ENCODE assay signal across 8 cellular contexts in genomic region chr16:23837553-23838308, GRCh38. TPM values are rescaled to one million over a fixed set of nuclear protein-coding genes. Genes with fewer than 3 reads are reported as not detected.
DNase-seq lines count a peak whose midpoint lies in the region; ATAC-seq and TF ChIP-seq lines count a peak whose summit lies in the region.

No MANE protein-coding gene starts in this region.

- H3K36me3 ChIP-seq in lower lobe of right lung (no peaks in the 10 kb centered on the region), vagina (no peaks in the 10 kb centered on the region), hepatocyte (replicated peaks; ENCODE audit: insufficient read depth, low read depth) (no peaks in the 10 kb centered on the region)

- H3K79me2 ChIP-seq in hepatocyte = no peaks in the 10 kb centered on the region

- peaks cover 76% of the 10 kb centered on the region for H3K4me1 Mint-ChIP-seq in stimulated activated naive CD8-positive, alpha-beta T cell treated with anti-CD3 and anti-CD28 coated beads, Interleukin-15, Interleukin-2, amounts not matched to agents 100 ng/mL and 50 ng/mL, for 24 hours (ENCODE audit: low read depth)
- H3K4me1 Mint-ChIP-seq in activated CD8-positive, alpha-beta T cell treated with anti-CD3 and anti-CD28 coated beads for 36 hours (ENCODE audit: low read depth) = peaks cover 64% of the 10 kb centered on the region

- peak overlapping the region; percentile 94 for H3K4me3 Mint-ChIP-seq in stimulated activated naive CD8-positive, alpha-beta T cell treated with anti-CD3 and anti-CD28 coated beads, Interleukin-15, Interleukin-2, amounts not matched to agents 100 ng/mL and 50 ng/mL, for 24 hours
- peak overlapping the region; percentile 98 for H3K4me3 Mint-ChIP-seq in activated CD8-positive, alpha-beta T cell treated with anti-CD3 and anti-CD28 coated beads for 36 hours

- no peak for TF ChIP-seq CTCF in activated CD8-positive, alpha-beta T cell treated with anti-CD3 and anti-CD28 coated beads for 36 hours (IDR thresholded peaks at IDR 0.05)
- TF ChIP-seq CTCF in lower lobe of right lung (IDR thresholded peaks at IDR 0.05) = no peak
- TF ChIP-seq CTCF in vagina (IDR thresholded peaks at IDR 0.05) = no peak
- no peak for TF ChIP-seq CTCF in hepatocyte (IDR thresholded peaks at IDR 0.05; ENCODE audit: poor library complexity)

- H3K27me3 ChIP-seq in lower lobe of right lung (ENCODE audit: low read depth) (peaks cover 28% of the 10 kb centered on the region), vagina (no peaks in the 10 kb centered on the region), hepatocyte (peaks cover 73% of the 10 kb centered on the region)

- peak overlapping the region; percentile 85 for H3K27ac Mint-ChIP-seq in stimulated activated naive CD8-positive, alpha-beta T cell treated with anti-CD3 and anti-CD28 coated beads, Interleukin-15, Interleukin-2, amounts not matched to agents 100 ng/mL and 50 ng/mL, for 24 hours
- peak overlapping the region; percentile 87 for H3K27ac Mint-ChIP-seq in activated CD8-positive, alpha-beta T cell treated with anti-CD3 and anti-CD28 coated beads for 36 hours

- no peaks in the 10 kb centered on the region for H3K27me3 Mint-ChIP-seq in stimulated activated naive CD8-positive, alpha-beta T cell treated with anti-CD3 and anti-CD28 coated beads, Interleukin-15, Interleukin-2, amounts not matched to agents 100 ng/mL and 50 ng/mL, for 24 hours
- peaks cover 3% of the 10 kb centered on the region for H3K27me3 Mint-ChIP-seq in activated CD8-positive, alpha-beta T cell treated with anti-CD3 and anti-CD28 coated beads for 36 hours

- no peaks in the 10 kb centered on the region for H3K9me3 ChIP-seq in lower lobe of right lung
- H3K9me3 ChIP-seq in vagina = no peaks in the 10 kb centered on the region
- H3K9me3 ChIP-seq in hepatocyte (ENCODE audit: low read depth) = no peaks in the 10 kb centered on the region

- TF ChIP-seq POLR2A in vagina (IDR thresholded peaks at IDR 0.05) = no peak

- H3K4me3 ChIP-seq in lower lobe of right lung = peak overlapping the region; percentile 64
- H3K4me3 ChIP-seq in vagina = peak overlapping the region; percentile 50 to 59
- H3K4me3 ChIP-seq in hepatocyte = no peak overlapping the region

- POLR2A ChIA-PET in activated CD8-positive, alpha-beta T cell treated with anti-CD3 and anti-CD28 coated beads for 36 hours (lab: Charles Lee) = interaction anchor here (0.6 to 1.1 kb wide), 4 partner anchors 9 to 26 kb away, joined by 3 read pairs; no protein-coding TSS in a partner anchor

- 48% methylated on average over 16 of the region's 16 CpGs for WGBS in hepatocyte (ENCODE audit: low lambda C conversion rate, missing lambda C conversion rate)

- no peaks in the 10 kb centered on the region for H3K9me2 ChIP-seq in hepatocyte (replicated peaks; ENCODE audit: insufficient read depth)

- H3K9me3 Mint-ChIP-seq in stimulated activated naive CD8-positive, alpha-beta T cell treated with anti-CD3 and anti-CD28 coated beads, Interleukin-15, Interleukin-2, amounts not matched to agents 100 ng/mL and 50 ng/mL, for 24 hours = no peaks in the 10 kb centered on the region
- H3K9me3 Mint-ChIP-seq in activated CD8-positive, alpha-beta T cell treated with anti-CD3 and anti-CD28 coated beads for 36 hours = no peaks in the 10 kb centered on the region

- CTCF ChIA-PET in activated CD8-positive, alpha-beta T cell treated with anti-CD3 and anti-CD28 coated beads for 36 hours (lab: Charles Lee) = interaction anchor here (1.0 to 1.1 kb wide), 4 partner anchors 35 to 176 kb away, joined by 3 to 7 read pairs (median 5); no protein-coding TSS in a partner anchor

- H3K36me3 Mint-ChIP-seq in stimulated activated naive CD8-positive, alpha-beta T cell treated with anti-CD3 and anti-CD28 coated beads, Interleukin-15, Interleukin-2, amounts not matched to agents 100 ng/mL and 50 ng/mL, for 24 hours (ENCODE audit: low read depth) = peaks cover 32% of the 10 kb centered on the region
- peaks cover 43% of the 10 kb centered on the region for H3K36me3 Mint-ChIP-seq in activated CD8-positive, alpha-beta T cell treated with anti-CD3 and anti-CD28 coated beads for 36 hours (ENCODE audit: low read depth)

- intact Hi-C loops in activated CD8-positive, alpha-beta T cell treated with anti-CD3 and anti-CD28 coated beads for 36 hours (cut with micrococcal nuclease) = no loop called here
- intact Hi-C loops in lower lobe of right lung (cut with DNase I) = no loop called here
- intact Hi-C loops in vagina (cut with DNase I) = no loop called here

- no peaks in the 10 kb centered on the region for H4K20me1 ChIP-seq in hepatocyte (ENCODE audit: insufficient read depth, poor library complexity, severe bottlenecking)

- no peak for DNase-seq in stimulated activated naive CD8-positive, alpha-beta T cell treated with anti-CD3 and anti-CD28 coated beads, Interleukin-15, Interleukin-2, amounts not matched to agents 100 U/mL and 50 U/mL, for 24 hours
- peak; percentile 51 for DNase-seq in activated CD8-positive, alpha-beta T cell treated with anti-CD3 and anti-CD28 coated beads for 36 hours
- DNase-seq in lower lobe of right lung (no peak), vagina (ENCODE audit: extremely low spot score in 2 of 2) (no peak), GM19240 (ENCODE audit: insufficient read length, low spot score) (no peak), hepatocyte (ENCODE audit: low spot score) (no peak), mesenteric fat pad (ENCODE audit: low spot score) (no peak)

- H3K27ac ChIP-seq in lower lobe of right lung (no peak overlapping the region), vagina (no peak overlapping the region), hepatocyte (no peak overlapping the region)

- ATAC-seq in stimulated activated naive CD8-positive, alpha-beta T cell treated with anti-CD3 and anti-CD28 coated beads, Interleukin-15, Interleukin-2, amounts not matched to agents 100 U/mL and 50 U/mL, for 24 hours = no peak
- no peak for ATAC-seq in activated CD8-positive, alpha-beta T cell treated with anti-CD3 and anti-CD28 coated beads for 36 hours
- no peak for ATAC-seq in lower lobe of right lung

- no peak overlapping the region for H2AFZ ChIP-seq in hepatocyte

- H3K4me1 ChIP-seq in lower lobe of right lung (peaks cover 9% of the 10 kb centered on the region), vagina (peaks cover 15% of the 10 kb centered on the region), hepatocyte (ENCODE audit: insufficient read depth) (no peaks in the 10 kb centered on the region)

- H3K4me2 ChIP-seq in hepatocyte = no peak overlapping the region

RNA-seq across cellular contexts. Expression of gene PRKCB, which starts 1.9 kb away (rescaled TPM):
- 100 to 1,000 TPM; 101 to 105 TPM for total RNA-seq in activated CD8-positive, alpha-beta T cell treated with anti-CD3 and anti-CD28 coated beads for 36 hours
- 24.1 TPM for total RNA-seq in lower lobe of right lung
- 9.1 TPM for total RNA-seq in vagina
- 0.40 and 0.70 TPM in 2 replicates for total RNA-seq in hepatocyte
- 0.74 and 0.92 TPM in 2 replicates for polyA plus RNA-seq in hepatocyte
- 11.0 TPM for total RNA-seq in mesenteric fat pad
